In the genomic region with DNA sequence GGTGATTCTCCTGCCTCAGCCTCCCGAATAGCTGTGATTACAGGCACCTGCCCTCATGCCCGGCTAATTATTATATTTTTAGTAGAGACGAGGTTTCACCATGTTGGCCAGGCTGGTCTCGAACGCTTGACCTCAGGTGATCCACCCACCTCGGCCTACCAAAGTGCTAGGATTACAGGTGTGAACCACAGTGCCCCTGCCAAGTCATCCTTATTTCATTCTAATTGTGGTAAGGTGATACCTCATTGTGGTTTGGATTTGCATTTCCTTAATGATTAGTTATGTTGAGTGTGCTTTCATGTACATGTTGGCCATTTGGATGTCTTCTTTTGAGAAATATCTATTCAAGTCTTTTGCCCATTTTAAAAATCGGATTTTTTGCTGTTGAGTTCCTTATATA, we compare ENCODE assay signal across 1 cellular context.
TF ChIP-seq lines count a peak whose summit lies in the region.

No MANE protein-coding gene starts in this region.

TF ChIP-seq in A549, 52 proteins besides CTCF, POLR2A, EP300 and RAD21 (continued from another document):
- no peak for TF ChIP-seq PBX3 (IDR thresholded peaks at IDR 0.05)
